18 cellular contexts compared by ENCODE assay signal in the genomic region with DNA sequence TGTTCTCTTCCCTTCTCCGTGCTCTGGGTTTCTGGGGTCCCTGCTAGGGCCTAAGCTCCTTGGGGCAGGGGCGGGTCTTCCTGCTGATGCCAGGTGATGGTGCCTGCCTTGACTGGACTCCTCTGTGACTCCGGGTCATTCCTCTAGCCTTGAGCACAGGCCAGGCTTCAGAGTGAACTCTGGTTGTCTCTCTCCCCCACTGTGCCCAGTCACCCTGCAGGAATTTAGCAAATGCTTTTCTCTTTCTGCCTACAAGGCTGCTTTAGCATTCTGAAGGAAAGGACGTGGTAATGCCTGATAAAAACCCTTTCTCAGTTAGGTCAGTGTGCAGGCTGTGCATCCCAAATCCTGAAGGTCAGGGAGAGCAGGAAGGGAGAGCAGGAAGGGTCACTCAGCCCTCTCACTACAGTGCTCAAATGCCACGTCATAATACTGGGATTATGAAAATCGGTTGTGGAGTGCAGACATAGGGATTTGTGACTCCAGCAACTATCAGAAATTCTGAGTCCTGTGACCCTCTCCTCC. TPM values are rescaled to one million over a fixed set of nuclear protein-coding genes. Genes with fewer than 3 reads are reported as not detected.
DNase-seq lines count a peak whose midpoint lies in the region; ATAC-seq, FAIRE-seq and TF ChIP-seq lines count a peak whose summit lies in the region.
"Had no signal": no experiment of that assay in that cellular context is flagged by ENCODE, and none has a peak within 500 bp of the region (broad histone marks: within the 10 kb centered on the region; RNA-seq: fewer than 3 reads in every experiment).

No MANE protein-coding gene starts in this region.

- peaks cover 30% of the 10 kb centered on the region for H3K4me1 ChIP-seq in keratinocyte (ENCODE audit: control insufficient read depth, extremely low read depth, insufficient read depth, low read length)

- TF ChIP-seq CTCF in brain (conservative IDR thresholded peaks at IDR 0.05): no peak
- TF ChIP-seq CTCF in keratinocyte (optimal IDR thresholded peaks at IDR 0.05 in 1 of 3, IDR thresholded peaks at IDR 0.05 in 1 of 3, conservative IDR thresholded peaks at IDR 0.05 in 1 of 3; ENCODE audit: extremely low read depth in 1 of 3, insufficient read depth in 2 of 3, low read length in 3 of 3): no peak
- TF ChIP-seq CTCF in WERI-Rb-1 (IDR thresholded peaks at IDR 0.05; ENCODE audit: low read depth, low read length): no peak

- no peaks in the 10 kb centered on the region for H3K9me1 ChIP-seq in keratinocyte (ENCODE audit: control insufficient read depth, extremely low read depth, insufficient read depth, low read length)

- H3K9me3 Mint-ChIP-seq in brain: peaks cover 0 to 6% (median 0%) of the 10 kb centered on the region in 5 experiments

- H3K27me3 ChIP-seq in H7 (ENCODE audit: control insufficient read depth, insufficient read depth, low read length): peaks cover 38% of the 10 kb centered on the region
- peaks cover 16% of the 10 kb centered on the region for H3K27me3 ChIP-seq in keratinocyte (ENCODE audit: control insufficient read depth, extremely low read depth, insufficient read depth, low read length)
- peaks cover 39% of the 10 kb centered on the region for H3K27me3 ChIP-seq in WERI-Rb-1 (ENCODE audit: insufficient read depth, low read depth, severe bottlenecking)

- no peak overlapping the region for H3K4me2 ChIP-seq in keratinocyte (ENCODE audit: control insufficient read depth, extremely low read depth, insufficient read depth, low read depth, low read length)
- H3K4me2 ChIP-seq: A549 had no signal

- peak overlapping the region in 3 of 5 experiments; percentile 2 to 80 (median 41) for H3K27ac Mint-ChIP-seq in brain
- H3K27ac Mint-ChIP-seq: naive thymus-derived CD4-positive, alpha-beta T cell; T-helper 17 cell had no signal

- no peak overlapping the region for H3K4me3 ChIP-seq in H7 (ENCODE audit: insufficient read depth, low read depth, low read length)
- no peak overlapping the region for H3K4me3 ChIP-seq in keratinocyte (ENCODE audit: control insufficient read depth in 2 of 3, extremely low read depth in 1 of 3, insufficient read depth in 2 of 3, low read depth in 1 of 3, low read length in 3 of 3)
- H3K4me3 ChIP-seq in WERI-Rb-1 (ENCODE audit: low read depth, low read length): no peak overlapping the region
- H3K4me3 ChIP-seq: A549 had no signal

- H3K36me3 ChIP-seq in H7 (replicated peaks; ENCODE audit: control insufficient read depth, insufficient read depth, low read length): no peaks in the 10 kb centered on the region
- no peaks in the 10 kb centered on the region for H3K36me3 ChIP-seq in keratinocyte (ENCODE audit: control insufficient read depth in 2 of 2, extremely low read depth in 1 of 2, insufficient read depth in 2 of 2, low read length in 2 of 2)
- no peaks in the 10 kb centered on the region for H3K36me3 ChIP-seq in WERI-Rb-1

- peak; percentile 76 for FAIRE-seq in keratinocyte (lab: Jason Lieb, UNC)
- FAIRE-seq: A549, GM18507, GM19239 had no signal

- H4K20me1 ChIP-seq in keratinocyte (ENCODE audit: control insufficient read depth, extremely low read depth, insufficient read depth, low read length): no peaks in the 10 kb centered on the region

- H3K4me3 Mint-ChIP-seq in brain: peak overlapping the region in 1 of 5 experiments; percentile 38
- H3K4me3 Mint-ChIP-seq: naive thymus-derived CD4-positive, alpha-beta T cell; T-helper 17 cell had no signal

- H3K79me2 ChIP-seq in keratinocyte (ENCODE audit: control insufficient read depth, insufficient read depth, low read length): no peaks in the 10 kb centered on the region

- ATAC-seq in HG03135 (IDR thresholded peaks at IDR 0.05; ENCODE audit: unreplicated experiment): no peak
- ATAC-seq: A549; naive thymus-derived CD4-positive, alpha-beta T cell; Right ventricle myocardium inferior; T-helper 17 cell had no signal

- H3K27ac ChIP-seq in keratinocyte (ENCODE audit: control insufficient read depth, insufficient read depth, low read length): no peak overlapping the region
- H3K27ac ChIP-seq in WERI-Rb-1: no peak overlapping the region
- H3K27ac ChIP-seq: A549 had no signal

- dilution Hi-C loops in keratinocyte (cut with MboI; ENCODE audit: extremely low pct_ligation_motif_present, low sequenced_read_pairs): loop anchor here (25.0 kb wide), 1 partner anchor 161 kb away; no protein-coding TSS in a partner anchor

- H3K27me3 Mint-ChIP-seq in brain: peaks cover 38% of the 10 kb centered on the region

- DNase-seq in 8988T (peak; percentile 73), H7 (peak; percentile 50), keratinocyte (ENCODE audit: low read depth, low spot score) (no peak), WERI-Rb-1 (no peak), medulla oblongata (ENCODE audit: extremely low spot score) (no peak), NCI-H1105 (lab: John Stamatoyannopoulos, UW) (no peak)
- DNase-seq: activated CD4-positive, CD25-positive, alpha-beta regulatory T cell treated with anti-CD3 and anti-CD28 coated beads, Interleukin-2, amount 50 U/mL, for 72 hours; activated CD8-positive, alpha-beta memory T cell treated with anti-CD3 and anti-CD28 coated beads, Interleukin-2, amount 50 U/mL, for 4 hours; activated naive CD4-positive, alpha-beta T cell treated with anti-CD3 and anti-CD28 coated beads, Interleukin-2, amount 50 U/mL, for 16 hours; naive thymus-derived CD4-positive, alpha-beta T cell; T-helper 17 cell had no signal

- no peaks in the 10 kb centered on the region for H3K36me3 Mint-ChIP-seq in brain
- H3K36me3 Mint-ChIP-seq: naive thymus-derived CD4-positive, alpha-beta T cell had no signal

- H3K4me1 Mint-ChIP-seq in brain: peaks cover 30% of the 10 kb centered on the region

- H3K9me3 ChIP-seq in keratinocyte (ENCODE audit: control insufficient read depth, low read depth, low read length) (peaks cover 4% of the 10 kb centered on the region), WERI-Rb-1 (ENCODE audit: severe bottlenecking) (peaks cover 3% of the 10 kb centered on the region)

- H2AFZ ChIP-seq in keratinocyte (ENCODE audit: control insufficient read depth, low read length): no peak overlapping the region

- no peak overlapping the region for H3K9ac ChIP-seq in keratinocyte (ENCODE audit: control insufficient read depth, extremely low read depth, insufficient read depth, low read length)

RNA-seq across cellular contexts. Expression of gene CXCL14, which starts 2.7 kb away (rescaled TPM):
- 2.7 and 4.2 TPM in 2 replicates for total RNA-seq in H7 (2014; rRNA removed; shearing (Covaris generic))
- 34.7 TPM for polyA plus RNA-seq in brain (ENCODE audit: insufficient read depth, low read depth, low replicate concordance)
- 14.0 to 613 TPM (median 124 TPM) in 3 replicates for polyA plus RNA-seq in keratinocyte
- 62.7 TPM for polyA plus RNA-seq in keratinocyte (2011; ENCODE audit: low read depth)
- polyA plus RNA-seq in keratinocyte (2011; cell fraction: cytosol; rRNA removed): 187 and 211 TPM in 2 replicates
- 167 and 274 TPM in 2 replicates for polyA plus RNA-seq in keratinocyte (2011; cell fraction: nucleus; rRNA removed)
- 17.6 and 308 TPM in 2 replicates for polyA plus RNA-seq in keratinocyte (2012; ENCODE audit: low replicate concordance)
- 3.3 to 151 TPM (median 22.5 TPM) in 3 replicates for polyA minus RNA-seq in keratinocyte
- 101 TPM for polyA minus RNA-seq in keratinocyte (2011; cell fraction: cytosol; rRNA and poly(A)+ RNA removed)
- 56.7 and 94.6 TPM in 2 replicates for polyA minus RNA-seq in keratinocyte (2011; cell fraction: nucleus; rRNA and poly(A)+ RNA removed)
- total RNA-seq: naive thymus-derived CD4-positive, alpha-beta T cell; pulmonary artery endothelial cell; T-helper 17 cell had no signal
- polyA plus RNA-seq: naive thymus-derived CD4-positive, alpha-beta T cell had no signal

RNA-seq across cellular contexts. Expression of gene NEUROG1, which starts 40.4 kb away (rescaled TPM):
- not detected in 2 replicates for total RNA-seq in H7 (2014; rRNA removed; shearing (Covaris generic))
- polyA plus RNA-seq in brain (ENCODE audit: insufficient read depth, low read depth, low replicate concordance) (22.3 TPM), keratinocyte (not detected in 3 replicates)
- polyA plus RNA-seq in keratinocyte (2011; ENCODE audit: low read depth): not detected
- not detected in 2 replicates for polyA plus RNA-seq in keratinocyte (2011; cell fraction: cytosol; rRNA removed)
- not detected in 2 replicates for polyA plus RNA-seq in keratinocyte (2011; cell fraction: nucleus; rRNA removed)
- not detected in 2 replicates for polyA plus RNA-seq in keratinocyte (2012; ENCODE audit: low replicate concordance)
- not detected in 3 replicates for polyA minus RNA-seq in keratinocyte
- polyA minus RNA-seq in keratinocyte (2011; cell fraction: cytosol; rRNA and poly(A)+ RNA removed): not detected
- not detected in 2 replicates for polyA minus RNA-seq in keratinocyte (2011; cell fraction: nucleus; rRNA and poly(A)+ RNA removed)
- total RNA-seq: naive thymus-derived CD4-positive, alpha-beta T cell; pulmonary artery endothelial cell; Right ventricle myocardium inferior; T-helper 17 cell had no signal
- polyA plus RNA-seq: A549; naive thymus-derived CD4-positive, alpha-beta T cell had no signal

Comparison
In these comparisons a context has a peak if more than half of its experiments do, and no peak if none do; other contexts are left out.
1. DNase-seq: peak in 8988T (single experiment) and H7 (single experiment); none in keratinocyte (single experiment), WERI-Rb-1 (single experiment), medulla oblongata (single experiment) and NCI-H1105 (single experiment).
2. RNA of gene NEUROG1, which starts 40.4 kb away (polyA plus RNA-seq): 22.3 TPM in brain (single experiment); not detected in keratinocyte; every median in the first group is over 10 times any median in the second.